15 cellular contexts compared by ENCODE assay signal in the genomic region with DNA sequence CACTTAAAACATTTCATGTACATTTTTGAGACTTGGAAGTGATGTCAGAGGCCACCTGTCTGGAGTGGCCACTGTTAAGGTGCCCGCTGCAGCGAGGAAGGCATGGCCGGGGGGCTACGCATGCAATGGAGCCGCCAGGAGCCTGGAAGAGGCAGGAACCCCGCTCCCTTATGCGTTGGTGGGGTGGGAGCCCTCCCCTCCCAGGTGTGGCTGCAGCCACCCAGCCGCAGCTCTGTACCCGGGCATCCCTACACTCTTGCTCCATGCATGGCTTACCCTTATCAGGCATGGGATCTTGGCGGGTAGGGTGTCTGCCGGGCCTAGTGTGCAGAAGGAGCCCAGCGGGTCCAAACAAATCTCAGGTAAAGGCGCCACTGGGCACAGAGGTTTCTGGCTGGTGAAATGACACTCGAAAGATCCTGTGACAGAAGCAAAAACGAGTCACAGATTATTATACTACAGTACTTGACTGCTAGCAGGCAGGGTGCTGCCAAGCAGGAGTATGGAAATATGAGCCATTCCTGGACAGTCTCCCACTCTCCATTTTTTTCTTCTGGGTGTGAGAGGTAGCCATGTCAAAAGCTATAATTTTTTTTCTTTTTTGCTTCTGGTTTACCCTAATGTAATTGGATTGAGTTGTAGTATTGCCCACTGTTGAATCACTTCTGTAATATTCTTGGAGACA.
DNase-seq lines count a peak whose midpoint lies in the region; ATAC-seq and TF ChIP-seq lines count a peak whose summit lies in the region.
"Had no signal": no experiment of that assay in that cellular context is flagged by ENCODE, and none has a peak within 500 bp of the region (broad histone marks: within the 10 kb centered on the region; RNA-seq: fewer than 3 reads in every experiment).

No MANE protein-coding gene starts in this region.

- no peak overlapping the region for H2BK5ac ChIP-seq in mesenchymal stem cell (ENCODE audit: low read depth, low read length, poor library complexity, severe bottlenecking)

- H2AK5ac ChIP-seq in mesenchymal stem cell (ENCODE audit: low read length, severe bottlenecking) = no peak overlapping the region

- no peaks in the 10 kb centered on the region for H3K9me3 Mint-ChIP-seq in WTC11
- H3K9me3 Mint-ChIP-seq in activated T-cell treated with anti-CD3 and anti-CD28 coated beads, Interleukin-2, amount 50 U/mL, for 72 hours = peaks cover 1 to 4% of the 10 kb centered on the region in 2 donors

- H3K27ac ChIP-seq in heart left ventricle = no peak overlapping the region
- no peak overlapping the region for H3K27ac ChIP-seq in mesenchymal stem cell (ENCODE audit: low read length, poor library complexity, severe bottlenecking)
- H3K27ac ChIP-seq: SJSA1 had no signal

- no peaks in the 10 kb centered on the region for H3K4me1 ChIP-seq in heart left ventricle
- H3K4me1 ChIP-seq in mesenchymal stem cell (ENCODE audit: control insufficient read depth, insufficient read depth, low read depth, low read length) = no peaks in the 10 kb centered on the region
- H3K4me1 ChIP-seq: SJSA1 had no signal

- no peak overlapping the region for H2AFZ ChIP-seq in mesenchymal stem cell (ENCODE audit: low read depth, low read length)

- intact Hi-C loops in heart left ventricle (cut with DNase I) = no loop called here
- intact Hi-C loops in cardiac septum (cut with DNase I) = no loop called here

- H3K4me1 Mint-ChIP-seq in WTC11 = peaks cover 17% of the 10 kb centered on the region
- H3K4me1 Mint-ChIP-seq in activated T-cell treated with anti-CD3 and anti-CD28 coated beads, Interleukin-2, amount 50 U/mL, for 72 hours (ENCODE audit: low read depth) = no peaks in the 10 kb centered on the region

- WGBS in heart left ventricle, 4 donors = 58 to 68% (median 64%) methylated on average over 12 to 15 of the region's 15 CpGs
- WGBS in mesenchymal stem cell = 91% methylated on average over 15 of the region's 15 CpGs

- H3K4ac ChIP-seq in mesenchymal stem cell (ENCODE audit: low read depth in 1 of 2, low read length in 2 of 2) = no peak overlapping the region

- H3K27me3 ChIP-seq in heart left ventricle = no peaks in the 10 kb centered on the region
- no peaks in the 10 kb centered on the region for H3K27me3 ChIP-seq in mesenchymal stem cell (ENCODE audit: control insufficient read depth in 1 of 2, insufficient read depth in 1 of 2, low read length in 2 of 2)
- H3K27me3 ChIP-seq: SJSA1 had no signal

- POLR2A ChIA-PET in WTC11 (lab: Charles Lee) = no interaction called here

- H3K4me3 ChIP-seq in heart left ventricle (no peak overlapping the region), mesenchymal stem cell (ENCODE audit: insufficient read depth in 1 of 2, low read depth in 1 of 2, low read length in 2 of 2) (no peak overlapping the region)
- H3K4me3 ChIP-seq: SJSA1 had no signal

- no peak overlapping the region for H2BK120ac ChIP-seq in mesenchymal stem cell (ENCODE audit: low read depth, low read length)

- peak in 1 of 5 donors; percentile 15 for DNase-seq in heart left ventricle
- DNase-seq in cardiac septum (ENCODE audit: low spot score) = no peak
- DNase-seq in WTC11 (ENCODE audit: low spot score) = no peak
- no peak for DNase-seq in mesenchymal stem cell
- DNase-seq in NCI-H2227 treated with DMSO at 0.1 percent for 48 hours (lab: John Stamatoyannopoulos, UW) = no peak
- no peak for DNase-seq in activated T-cell treated with anti-CD3 and anti-CD28 coated beads, Interleukin-2, amount 50 U/mL, for 72 hours
- DNase-seq: C1 segment of cervical spinal cord, MV-4-11, NCI-H1436, NCI-H2029, NCI-H524, OCI-M1, RPMI8226 had no signal

- no peak overlapping the region for H3K9ac ChIP-seq in mesenchymal stem cell (ENCODE audit: low read length)

- no peak overlapping the region for H3K23ac ChIP-seq in mesenchymal stem cell (ENCODE audit: low read length in 2 of 2)

- H3K18ac ChIP-seq in mesenchymal stem cell (ENCODE audit: low read depth in 1 of 2, low read length in 2 of 2) = peak overlapping the region in 1 of 2 experiments; percentile 8

- H3K27me3 Mint-ChIP-seq in WTC11 (ENCODE audit: low read depth) = no peaks in the 10 kb centered on the region
- H3K27me3 Mint-ChIP-seq in activated T-cell treated with anti-CD3 and anti-CD28 coated beads, Interleukin-2, amount 50 U/mL, for 72 hours (ENCODE audit: low read depth) = no peaks in the 10 kb centered on the region

- no peak overlapping the region for H3K4me3 Mint-ChIP-seq in WTC11
- H3K4me3 Mint-ChIP-seq in activated T-cell treated with anti-CD3 and anti-CD28 coated beads, Interleukin-2, amount 50 U/mL, for 72 hours = no peak overlapping the region

- no peak overlapping the region for H4K8ac ChIP-seq in mesenchymal stem cell (ENCODE audit: low read length)

- no peak for TF ChIP-seq POLR2A in heart left ventricle (IDR thresholded peaks at IDR 0.05)

- no peaks in the 10 kb centered on the region for H3K79me1 ChIP-seq in mesenchymal stem cell (replicated peaks; ENCODE audit: low read length, poor library complexity, severe bottlenecking)

- H3K14ac ChIP-seq in mesenchymal stem cell (ENCODE audit: low read length in 2 of 2) = peak overlapping the region in 1 of 2 experiments; percentile 7

- H4K91ac ChIP-seq in mesenchymal stem cell (ENCODE audit: low read length) = peak overlapping the region; percentile 61

- no peak overlapping the region for H2BK15ac ChIP-seq in mesenchymal stem cell (ENCODE audit: low read depth, poor library complexity, severe bottlenecking)

- H3K36me3 ChIP-seq in heart left ventricle (no peaks in the 10 kb centered on the region), mesenchymal stem cell (ENCODE audit: control insufficient read depth in 1 of 2, insufficient read depth in 2 of 2, low read depth in 1 of 2, low read length in 2 of 2) (no peaks in the 10 kb centered on the region)
- H3K36me3 ChIP-seq: SJSA1 had no signal

- no peak overlapping the region for H2BK12ac ChIP-seq in mesenchymal stem cell (ENCODE audit: low read length in 2 of 2)

- CTCF ChIA-PET in WTC11 (lab: Charles Lee) = no interaction called here

- no peaks in the 10 kb centered on the region for H3K9me3 ChIP-seq in heart left ventricle
- no peaks in the 10 kb centered on the region for H3K9me3 ChIP-seq in mesenchymal stem cell (ENCODE audit: control insufficient read depth, low read length)
- H3K9me3 ChIP-seq: SJSA1 had no signal

- no peak overlapping the region for H3K27ac Mint-ChIP-seq in WTC11
- H3K27ac Mint-ChIP-seq in activated T-cell treated with anti-CD3 and anti-CD28 coated beads, Interleukin-2, amount 50 U/mL, for 72 hours = no peak overlapping the region

- no peak overlapping the region for H3K4me2 ChIP-seq in mesenchymal stem cell (ENCODE audit: low read length, poor library complexity, severe bottlenecking)

- ATAC-seq in heart left ventricle (peak in 3 of 4 donors; percentile 15 to 61 (median 55)), WTC11 (peak; percentile 34; the same call in 1 of the 2 replicates), GM21447 (IDR thresholded peaks at IDR 0.05; ENCODE audit: unreplicated experiment) (no peak)
- no peak for ATAC-seq in activated T-cell treated with anti-CD3 and anti-CD28 coated beads, Interleukin-2, amount 50 U/mL, for 72 hours (replicated peaks in 1 of 2)

- no peaks in the 10 kb centered on the region for H3K36me3 Mint-ChIP-seq in WTC11
- H3K36me3 Mint-ChIP-seq in activated T-cell treated with anti-CD3 and anti-CD28 coated beads, Interleukin-2, amount 50 U/mL, for 72 hours (ENCODE audit: insufficient read depth in 2 of 2) = no peaks in the 10 kb centered on the region

- TF ChIP-seq CTCF in heart left ventricle (IDR thresholded peaks at IDR 0.05) (no peak), WTC11 (IDR thresholded peaks at IDR 0.05) (no peak)

TF ChIP-seq in WTC11, 78 proteins besides CTCF, POLR2A, EP300 and RAD21 (continues in another document):
- no peak for TF ChIP-seq ETV6 (CRISPR knock-in tag; IDR thresholded peaks at IDR 0.05)
- TF ChIP-seq, protein P1, sequence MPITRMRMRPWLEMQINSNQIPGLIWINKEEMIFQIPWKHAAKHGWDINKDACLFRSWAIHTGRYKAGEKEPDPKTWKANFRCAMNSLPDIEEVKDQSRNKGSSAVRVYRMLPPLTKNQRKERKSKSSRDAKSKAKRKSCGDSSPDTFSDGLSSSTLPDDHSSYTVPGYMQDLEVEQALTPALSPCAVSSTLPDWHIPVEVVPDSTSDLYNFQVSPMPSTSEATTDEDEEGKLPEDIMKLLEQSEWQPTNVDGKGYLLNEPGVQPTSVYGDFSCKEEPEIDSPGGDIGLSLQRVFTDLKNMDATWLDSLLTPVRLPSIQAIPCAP (CRISPR knock-in tag; IDR thresholded peaks at IDR 0.05) = no peak
- no peak for TF ChIP-seq TCF7 (CRISPR knock-in tag; IDR thresholded peaks at IDR 0.05; ENCODE audit: low read depth)
- TF ChIP-seq, protein P2, sequence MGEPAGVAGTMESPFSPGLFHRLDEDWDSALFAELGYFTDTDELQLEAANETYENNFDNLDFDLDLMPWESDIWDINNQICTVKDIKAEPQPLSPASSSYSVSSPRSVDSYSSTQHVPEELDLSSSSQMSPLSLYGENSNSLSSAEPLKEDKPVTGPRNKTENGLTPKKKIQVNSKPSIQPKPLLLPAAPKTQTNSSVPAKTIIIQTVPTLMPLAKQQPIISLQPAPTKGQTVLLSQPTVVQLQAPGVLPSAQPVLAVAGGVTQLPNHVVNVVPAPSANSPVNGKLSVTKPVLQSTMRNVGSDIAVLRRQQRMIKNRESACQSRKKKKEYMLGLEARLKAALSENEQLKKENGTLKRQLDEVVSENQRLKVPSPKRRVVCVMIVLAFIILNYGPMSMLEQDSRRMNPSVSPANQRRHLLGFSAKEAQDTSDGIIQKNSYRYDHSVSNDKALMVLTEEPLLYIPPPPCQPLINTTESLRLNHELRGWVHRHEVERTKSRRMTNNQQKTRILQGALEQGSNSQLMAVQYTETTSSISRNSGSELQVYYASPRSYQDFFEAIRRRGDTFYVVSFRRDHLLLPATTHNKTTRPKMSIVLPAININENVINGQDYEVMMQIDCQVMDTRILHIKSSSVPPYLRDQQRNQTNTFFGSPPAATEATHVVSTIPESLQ (CRISPR knock-in tag; IDR thresholded peaks at IDR 0.05) = no peak
- TF ChIP-seq ZBTB21 (CRISPR knock-in tag; IDR thresholded peaks at IDR 0.05; ENCODE audit: borderline replicate concordance) = no peak
- no peak for TF ChIP-seq NR3C1 (CRISPR knock-in tag; conservative IDR thresholded peaks at IDR 0.05; ENCODE audit: low read depth)
- TF ChIP-seq ZNF396 (CRISPR knock-in tag; IDR thresholded peaks at IDR 0.05; ENCODE audit: borderline replicate concordance) = no peak
- TF ChIP-seq, protein P3, sequence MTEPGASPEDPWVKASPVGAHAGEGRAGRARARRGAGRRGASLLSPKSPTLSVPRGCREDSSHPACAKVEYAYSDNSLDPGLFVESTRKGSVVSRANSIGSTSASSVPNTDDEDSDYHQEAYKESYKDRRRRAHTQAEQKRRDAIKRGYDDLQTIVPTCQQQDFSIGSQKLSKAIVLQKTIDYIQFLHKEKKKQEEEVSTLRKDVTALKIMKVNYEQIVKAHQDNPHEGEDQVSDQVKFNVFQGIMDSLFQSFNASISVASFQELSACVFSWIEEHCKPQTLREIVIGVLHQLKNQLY (CRISPR knock-in tag; IDR thresholded peaks at IDR 0.05) = no peak

Comparison
In these comparisons a context has a peak if more than half of its experiments do, and no peak if none do; other contexts are left out.
1. ATAC-seq: peak in heart left ventricle (3 of 4) and WTC11 (single experiment); none in GM21447 (single experiment) and activated T-cell treated with anti-CD3 and anti-CD28 coated beads, Interleukin-2, amount 50 U/mL, for 72 hours (0 of 2).